20 cellular contexts compared by ENCODE assay signal in genomic region chr12:55325801-55326200, GRCh38. TPM values are rescaled to one million over a fixed set of nuclear protein-coding genes. Genes with fewer than 3 reads are reported as not detected.
"Had no signal": no experiment of that assay in that cellular context is flagged by ENCODE, and none has a peak within 500 bp of the region (broad histone marks: within the 10 kb centered on the region; RNA-seq: fewer than 3 reads in every experiment).

No MANE protein-coding gene starts in this region.

RNA-seq across cellular contexts. Expression of gene OR6C3, which starts 4.7 kb away (rescaled TPM):
- total RNA-seq: naive thymus-derived CD4-positive, alpha-beta T cell; natural killer cell; omental fat pad; osteocyte; pancreas; posterior vena cava; prostate gland; pulmonary artery endothelial cell; right atrium auricular region; sciatic nerve; smooth muscle cell; spleen; suprapubic skin; transverse colon; upper lobe of right lung; urinary bladder; uterus had no signal
- polyA plus RNA-seq: naive thymus-derived CD4-positive, alpha-beta T cell; neural cell; pancreas; smooth muscle cell; spleen; thymus; urinary bladder had no signal

RNA-seq across cellular contexts. Expression of gene OR6C1, which starts 11.7 kb away (rescaled TPM):
- total RNA-seq: naive thymus-derived CD4-positive, alpha-beta T cell; natural killer cell; omental fat pad; osteocyte; pancreas; posterior vena cava; prostate gland; pulmonary artery endothelial cell; right atrium auricular region; sciatic nerve; smooth muscle cell; spleen; suprapubic skin; testis; transverse colon; upper lobe of right lung; urinary bladder; uterus had no signal
- polyA plus RNA-seq: naive thymus-derived CD4-positive, alpha-beta T cell; neural cell; pancreas; smooth muscle cell; spleen; thymus; urinary bladder had no signal

RNA-seq across cellular contexts. Expression of gene OR6C6, which starts 29.4 kb away (rescaled TPM):
- total RNA-seq: naive thymus-derived CD4-positive, alpha-beta T cell; natural killer cell; omental fat pad; osteocyte; pancreas; posterior vena cava; prostate gland; pulmonary artery endothelial cell; right atrium auricular region; sciatic nerve; smooth muscle cell; spleen; suprapubic skin; testis; transverse colon; upper lobe of right lung; urinary bladder; uterus had no signal
- polyA plus RNA-seq: naive thymus-derived CD4-positive, alpha-beta T cell; neural cell; pancreas; smooth muscle cell; spleen; thymus; urinary bladder had no signal

RNA-seq across cellular contexts. Expression of gene OR6C75, which starts 37.0 kb away (rescaled TPM):
- total RNA-seq: naive thymus-derived CD4-positive, alpha-beta T cell; natural killer cell; omental fat pad; osteocyte; pancreas; posterior vena cava; prostate gland; pulmonary artery endothelial cell; right atrium auricular region; sciatic nerve; smooth muscle cell; spleen; suprapubic skin; transverse colon; upper lobe of right lung; urinary bladder; uterus had no signal
- polyA plus RNA-seq: naive thymus-derived CD4-positive, alpha-beta T cell; neural cell; pancreas; smooth muscle cell; spleen; thymus; urinary bladder had no signal
